ENCODE assay signal across 18 cellular contexts in the genomic region with DNA sequence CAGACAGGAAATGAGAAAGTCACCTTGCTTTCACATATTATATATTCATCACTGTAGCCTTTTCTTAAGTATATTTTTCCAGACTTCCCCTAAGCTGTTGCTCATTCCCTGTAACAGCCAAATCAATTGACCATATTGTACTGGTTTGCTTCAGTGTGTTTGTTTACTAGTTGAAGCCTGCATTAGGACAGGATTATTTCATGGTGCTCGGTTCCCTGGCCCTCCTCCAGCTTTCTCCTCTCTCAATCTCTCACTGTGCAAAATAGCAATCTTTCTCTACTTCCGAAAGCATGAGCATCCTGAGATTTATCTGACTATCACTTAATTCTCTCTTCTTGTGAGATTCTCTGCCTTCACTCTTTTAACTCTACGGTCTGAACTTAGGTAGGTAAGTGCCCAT. TPM values are rescaled to one million over a fixed set of nuclear protein-coding genes. Genes with fewer than 3 reads are reported as not detected.
DNase-seq lines count a peak whose midpoint lies in the region; ATAC-seq, FAIRE-seq and TF ChIP-seq lines count a peak whose summit lies in the region.
"Had no signal": no experiment of that assay in that cellular context is flagged by ENCODE, and none has a peak within 500 bp of the region (broad histone marks: within the 10 kb centered on the region; RNA-seq: fewer than 3 reads in every experiment).

No MANE protein-coding gene starts in this region.

- TF ChIP-seq CTCF in neural cell (IDR thresholded peaks at IDR 0.05; ENCODE audit: poor library complexity, severe bottlenecking) (no peak), tibial nerve (IDR thresholded peaks at IDR 0.05) (no peak)

- no peak for TF ChIP-seq POLR2A in tibial nerve (IDR thresholded peaks at IDR 0.05)

- H3K9ac ChIP-seq in neural cell (ENCODE audit: low read length) = no peak overlapping the region
- H3K9ac ChIP-seq: BLaER1 had no signal

- peak overlapping the region; percentile 88 for H3K4me3 ChIP-seq in neural cell (ENCODE audit: low read length)
- H3K4me3 ChIP-seq in tibial nerve = no peak overlapping the region
- H3K4me3 ChIP-seq: BLaER1, GM12878 had no signal

- no peaks in the 10 kb centered on the region for H3K79me2 ChIP-seq in neural cell (replicated peaks; ENCODE audit: insufficient read depth, low read length)

- H3K9me3 ChIP-seq in neural cell (ENCODE audit: low read length) = no peaks in the 10 kb centered on the region
- no peaks in the 10 kb centered on the region for H3K9me3 ChIP-seq in tibial nerve
- H3K9me3 ChIP-seq: Caco-2 had no signal

- peak; percentile 64 for FAIRE-seq in HTR-8/SVneo (lab: Jason Lieb, UNC)
- FAIRE-seq: GM12878, GM18507 had no signal

- no peak for TF ChIP-seq EP300 in neural cell (conservative IDR thresholded peaks at IDR 0.05; ENCODE audit: poor library complexity, severe bottlenecking)
- no peak for TF ChIP-seq EP300 in tibial nerve (IDR thresholded peaks at IDR 0.05)

- H3K36me3 ChIP-seq in neural cell (ENCODE audit: insufficient read depth, low read length) = no peaks in the 10 kb centered on the region
- no peaks in the 10 kb centered on the region for H3K36me3 ChIP-seq in tibial nerve
- H3K36me3 ChIP-seq: BLaER1 had no signal

- H3K9me2 ChIP-seq in neural cell (ENCODE audit: insufficient read depth, low read length) = no peaks in the 10 kb centered on the region

- H3K27me3 ChIP-seq in neural cell (ENCODE audit: insufficient read depth, low read depth, low read length) = peaks cover 21% of the 10 kb centered on the region
- peaks cover 0 to 43% of the 10 kb centered on the region in 2 donors for H3K27me3 ChIP-seq in tibial nerve
- H3K27me3 ChIP-seq: BLaER1 had no signal

- H2AFZ ChIP-seq in neural cell (ENCODE audit: low read depth, low read length) = no peak overlapping the region

- 48 to 57% methylated on average over 3 of the region's 3 CpGs for WGBS in tibial nerve, 2 donors

- peak; percentile 22 for DNase-seq in NCI-H2107 treated with DMSO at 0.1 percent for 48 hours (lab: John Stamatoyannopoulos, UW; ENCODE audit: unreplicated experiment)
- DNase-seq in NCI-H2107 (lab: John Stamatoyannopoulos, UW) = no peak
- DNase-seq in HTR-8/SVneo (ENCODE audit: insufficient read length, low spot score) = no peak
- peak; percentile 97 for DNase-seq in NCI-H82 treated with DMSO at 0.1 percent for 48 hours (lab: John Stamatoyannopoulos, UW; ENCODE audit: unreplicated experiment)
- DNase-seq in tibial nerve (ENCODE audit: low spot score in 2 of 2) = no peak
- no peak for DNase-seq in effector CD8-positive, alpha-beta T cell (lab: John Stamatoyannopoulos, UW)
- DNase-seq: 8988T; AML-193; Caco-2; CD8-positive, alpha-beta memory T cell; GOT3; H9 had no signal

- H3F3A ChIP-seq in neural cell (ENCODE audit: insufficient read depth, low read length, poor library complexity, severe bottlenecking) = no peaks in the 10 kb centered on the region

- no peak overlapping the region for H3K27ac ChIP-seq in neural cell (ENCODE audit: low read length)
- no peak overlapping the region for H3K27ac ChIP-seq in tibial nerve
- H3K27ac ChIP-seq: BLaER1 had no signal

- no peak for ATAC-seq in HG03520 (IDR thresholded peaks at IDR 0.05; ENCODE audit: unreplicated experiment)
- ATAC-seq: GM12878 had no signal

- no peaks in the 10 kb centered on the region for H4K20me1 ChIP-seq in neural cell (ENCODE audit: insufficient read depth)
- H4K20me1 ChIP-seq: BLaER1 had no signal

- H3K4me1 ChIP-seq in tibial nerve = peaks cover 0 to 21% (median 9%) of the 10 kb centered on the region in 4 donors
- H3K4me1 ChIP-seq: BLaER1, Caco-2 had no signal

- TF ChIP-seq RAD21 in neural cell (conservative IDR thresholded peaks at IDR 0.05) = no peak

- H3K4me2 ChIP-seq in neural cell (ENCODE audit: low read length) = peak overlapping the region; percentile 31
- H3K4me2 ChIP-seq: BLaER1 had no signal

TF ChIP-seq in neural cell, 6 proteins besides CTCF, POLR2A, EP300 and RAD21:
- TF ChIP-seq SMC3 (conservative IDR thresholded peaks at IDR 0.05; ENCODE audit: poor library complexity) (no peak), TAF1 (IDR thresholded peaks at IDR 0.05; ENCODE audit: low read depth) (no peak), POLR2AphosphoS5 (IDR thresholded peaks at IDR 0.05) (no peak), MXI1 (conservative IDR thresholded peaks at IDR 0.05; ENCODE audit: poor library complexity, severe bottlenecking) (no peak), EZH2 (IDR thresholded peaks at IDR 0.05; ENCODE audit: borderline replicate concordance, insufficient read depth, low read length, poor library complexity, severe bottlenecking) (no peak)
- TF ChIP-seq, protein P1, sequence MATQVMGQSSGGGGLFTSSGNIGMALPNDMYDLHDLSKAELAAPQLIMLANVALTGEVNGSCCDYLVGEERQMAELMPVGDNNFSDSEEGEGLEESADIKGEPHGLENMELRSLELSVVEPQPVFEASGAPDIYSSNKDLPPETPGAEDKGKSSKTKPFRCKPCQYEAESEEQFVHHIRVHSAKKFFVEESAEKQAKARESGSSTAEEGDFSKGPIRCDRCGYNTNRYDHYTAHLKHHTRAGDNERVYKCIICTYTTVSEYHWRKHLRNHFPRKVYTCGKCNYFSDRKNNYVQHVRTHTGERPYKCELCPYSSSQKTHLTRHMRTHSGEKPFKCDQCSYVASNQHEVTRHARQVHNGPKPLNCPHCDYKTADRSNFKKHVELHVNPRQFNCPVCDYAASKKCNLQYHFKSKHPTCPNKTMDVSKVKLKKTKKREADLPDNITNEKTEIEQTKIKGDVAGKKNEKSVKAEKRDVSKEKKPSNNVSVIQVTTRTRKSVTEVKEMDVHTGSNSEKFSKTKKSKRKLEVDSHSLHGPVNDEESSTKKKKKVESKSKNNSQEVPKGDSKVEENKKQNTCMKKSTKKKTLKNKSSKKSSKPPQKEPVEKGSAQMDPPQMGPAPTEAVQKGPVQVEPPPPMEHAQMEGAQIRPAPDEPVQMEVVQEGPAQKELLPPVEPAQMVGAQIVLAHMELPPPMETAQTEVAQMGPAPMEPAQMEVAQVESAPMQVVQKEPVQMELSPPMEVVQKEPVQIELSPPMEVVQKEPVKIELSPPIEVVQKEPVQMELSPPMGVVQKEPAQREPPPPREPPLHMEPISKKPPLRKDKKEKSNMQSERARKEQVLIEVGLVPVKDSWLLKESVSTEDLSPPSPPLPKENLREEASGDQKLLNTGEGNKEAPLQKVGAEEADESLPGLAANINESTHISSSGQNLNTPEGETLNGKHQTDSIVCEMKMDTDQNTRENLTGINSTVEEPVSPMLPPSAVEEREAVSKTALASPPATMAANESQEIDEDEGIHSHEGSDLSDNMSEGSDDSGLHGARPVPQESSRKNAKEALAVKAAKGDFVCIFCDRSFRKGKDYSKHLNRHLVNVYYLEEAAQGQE (IDR thresholded peaks at IDR 0.05; ENCODE audit: borderline replicate concordance) = no peak

RNA-seq across cellular contexts. Expression of a gene that starts 2.4 kb away (rescaled TPM):
- polyA plus RNA-seq in neural cell = 21.0 and 23.1 TPM in 2 replicates
- 18.5 and 19.3 TPM in 2 replicates for polyA minus RNA-seq in neural cell
- not detected for total RNA-seq in tibial nerve
- total RNA-seq: Caco-2; CD8-positive, alpha-beta memory T cell; Daoy; GM12878; H9 had no signal
- polyA plus RNA-seq: CD8-positive, alpha-beta memory T cell had no signal

Comparison
In these comparisons a context has a peak if more than half of its experiments do, and no peak if none do; other contexts are left out.
1. DNase-seq: peak in NCI-H2107 treated with DMSO at 0.1 percent for 48 hours (single experiment) and NCI-H82 treated with DMSO at 0.1 percent for 48 hours (single experiment); none in NCI-H2107 (single experiment), HTR-8/SVneo (single experiment), tibial nerve (0 of 2) and effector CD8-positive, alpha-beta T cell (single experiment).